Comparison of ENCODE assay signal across 27 cellular contexts in genomic region chr10:30756151-30756550, GRCh38.
"Had no signal": no experiment of that assay in that cellular context is flagged by ENCODE, and none has a peak within 500 bp of the region (broad histone marks: within the 10 kb centered on the region; RNA-seq: fewer than 3 reads in every experiment).

No MANE protein-coding gene starts in this region.

- H3K4me3 Mint-ChIP-seq: activated naive CD4-positive, alpha-beta T cell treated with anti-CD3 and anti-CD28 coated beads, Interleukin-2, amount 10 ng/mL, durations not matched to agents 7 days and 5 days; activated naive CD8-positive, alpha-beta T cell treated with anti-CD3 and anti-CD28 coated beads, Interleukin-2, amount 50 U/mL, for 24 hours; activated T-cell treated with anti-CD3 and anti-CD28 coated beads, Interleukin-2, amount 50 U/mL, for 24 hours; neural progenitor cell; stimulated activated effector memory CD8-positive, alpha-beta T cell treated with anti-CD3 and anti-CD28 coated beads, Interleukin-12 subunit alpha, Interleukin-12 subunit beta, amount 100 ng/mL, for 72 hours; stimulated activated naive CD8-positive, alpha-beta T cell treated with anti-CD3 and anti-CD28 coated beads, Interleukin-15, Interleukin-2, amounts not matched to agents 100 ng/mL and 50 ng/mL, for 24 hours; T-helper 1 cell treated with Interleukin-12 subunit alpha and Interleukin-12 subunit beta and Interleukin-4 antibody, amounts not matched to agents 30 μg/mL and 1 μg/mL, for 36 hours had no signal

- H3K27me3 Mint-ChIP-seq: activated T-cell treated with anti-CD3 and anti-CD28 coated beads, Interleukin-2, amount 50 U/mL, for 24 hours had no signal

- H3K4me2 ChIP-seq: neural progenitor cell, SK-N-SH had no signal

- ATAC-seq: activated naive CD8-positive, alpha-beta T cell treated with anti-CD3 and anti-CD28 coated beads, Interleukin-2, amount 50 U/mL, for 24 hours; foreskin keratinocyte; naive thymus-derived CD8-positive, alpha-beta T cell; stimulated activated effector memory CD8-positive, alpha-beta T cell treated with anti-CD3 and anti-CD28 coated beads, Interleukin-12 subunit alpha, Interleukin-12 subunit beta, amount 100 ng/mL, for 72 hours had no signal

- H2AFZ ChIP-seq: neural progenitor cell had no signal

- H3K27me3 ChIP-seq: dorsolateral prefrontal cortex, foreskin keratinocyte, neural progenitor cell, uterus had no signal

- H3K4me3 ChIP-seq: coronary artery, dorsolateral prefrontal cortex, neural progenitor cell, skin epidermis, uterus had no signal

- H3K27ac Mint-ChIP-seq: activated naive CD4-positive, alpha-beta T cell treated with anti-CD3 and anti-CD28 coated beads, Interleukin-2, amount 10 ng/mL, durations not matched to agents 7 days and 5 days; activated naive CD8-positive, alpha-beta T cell treated with anti-CD3 and anti-CD28 coated beads, Interleukin-2, amount 50 U/mL, for 24 hours; activated T-cell treated with anti-CD3 and anti-CD28 coated beads, Interleukin-2, amount 50 U/mL, for 24 hours; neural progenitor cell; stimulated activated effector memory CD8-positive, alpha-beta T cell treated with anti-CD3 and anti-CD28 coated beads, Interleukin-12 subunit alpha, Interleukin-12 subunit beta, amount 100 ng/mL, for 72 hours; stimulated activated naive CD8-positive, alpha-beta T cell treated with anti-CD3 and anti-CD28 coated beads, Interleukin-15, Interleukin-2, amounts not matched to agents 100 ng/mL and 50 ng/mL, for 24 hours; T-helper 1 cell treated with Interleukin-12 subunit alpha and Interleukin-12 subunit beta and Interleukin-4 antibody, amounts not matched to agents 30 μg/mL and 1 μg/mL, for 36 hours had no signal

- H3K27ac ChIP-seq: dorsolateral prefrontal cortex, foreskin keratinocyte, neural progenitor cell, VCaP had no signal

- H3K9me3 Mint-ChIP-seq: activated naive CD8-positive, alpha-beta T cell treated with anti-CD3 and anti-CD28 coated beads, Interleukin-2, amount 50 U/mL, for 24 hours; stimulated activated effector memory CD8-positive, alpha-beta T cell treated with anti-CD3 and anti-CD28 coated beads, Interleukin-12 subunit alpha, Interleukin-12 subunit beta, amount 100 ng/mL, for 72 hours; stimulated activated naive CD8-positive, alpha-beta T cell treated with anti-CD3 and anti-CD28 coated beads, Interleukin-15, Interleukin-2, amounts not matched to agents 100 ng/mL and 50 ng/mL, for 24 hours had no signal

- H3K9me3 ChIP-seq: SK-N-SH, uterus had no signal

- H3K9ac ChIP-seq: neural progenitor cell, SK-N-SH had no signal

- DNase-seq: activated CD4-positive, alpha-beta T cell treated with anti-CD3 and anti-CD28 coated beads for 48 hours; activated CD4-positive, alpha-beta T cell treated with anti-CD3 and anti-CD28 coated beads, Interleukin-2, amount 50 U/mL, for 48 hours; activated CD8-positive, alpha-beta memory T cell treated with anti-CD3 and anti-CD28 coated beads, Interleukin-2, amount 50 U/mL, for 48 hours; activated gamma-delta T cell; activated naive CD4-positive, alpha-beta T cell treated with anti-CD3 and anti-CD28 coated beads, Interleukin-2, amount 10 ng/mL, durations not matched to agents 7 days and 5 days; activated naive CD8-positive, alpha-beta T cell treated with anti-CD3 and anti-CD28 coated beads, Interleukin-2, amount 50 U/mL, for 24 hours; activated T-cell treated with anti-CD3 and anti-CD28 coated beads, Interleukin-2, amount 50 U/mL, for 24 hours; anterior cingulate cortex; dorsolateral prefrontal cortex; effector memory CD4-positive, alpha-beta T cell; foreskin keratinocyte; naive thymus-derived CD8-positive, alpha-beta T cell; occipital lobe; SK-N-SH; stimulated activated CD4-positive, alpha-beta T cell treated with anti-CD3 and anti-CD28 coated beads, Interleukin-12 subunit alpha, Interleukin-12 subunit beta, amount 100 ng/mL, for 4 hours; stimulated activated CD4-positive, alpha-beta T cell treated with anti-CD3 and anti-CD28 coated beads, Interleukin-4, amount 100 ng/mL, for 1 hour; SW 1271; T-helper 9 cell; uterus had no signal

- H3K4me1 ChIP-seq: foreskin keratinocyte, neural progenitor cell, uterus had no signal

- H3K36me3 Mint-ChIP-seq: activated naive CD4-positive, alpha-beta T cell treated with anti-CD3 and anti-CD28 coated beads, Interleukin-2, amount 10 ng/mL, durations not matched to agents 7 days and 5 days; naive thymus-derived CD8-positive, alpha-beta T cell; neural progenitor cell; stimulated activated effector memory CD8-positive, alpha-beta T cell treated with anti-CD3 and anti-CD28 coated beads, Interleukin-12 subunit alpha, Interleukin-12 subunit beta, amount 100 ng/mL, for 72 hours; type B pancreatic cell had no signal

- H3K36me3 ChIP-seq: neural progenitor cell, uterus had no signal
